In the genomic region with DNA sequence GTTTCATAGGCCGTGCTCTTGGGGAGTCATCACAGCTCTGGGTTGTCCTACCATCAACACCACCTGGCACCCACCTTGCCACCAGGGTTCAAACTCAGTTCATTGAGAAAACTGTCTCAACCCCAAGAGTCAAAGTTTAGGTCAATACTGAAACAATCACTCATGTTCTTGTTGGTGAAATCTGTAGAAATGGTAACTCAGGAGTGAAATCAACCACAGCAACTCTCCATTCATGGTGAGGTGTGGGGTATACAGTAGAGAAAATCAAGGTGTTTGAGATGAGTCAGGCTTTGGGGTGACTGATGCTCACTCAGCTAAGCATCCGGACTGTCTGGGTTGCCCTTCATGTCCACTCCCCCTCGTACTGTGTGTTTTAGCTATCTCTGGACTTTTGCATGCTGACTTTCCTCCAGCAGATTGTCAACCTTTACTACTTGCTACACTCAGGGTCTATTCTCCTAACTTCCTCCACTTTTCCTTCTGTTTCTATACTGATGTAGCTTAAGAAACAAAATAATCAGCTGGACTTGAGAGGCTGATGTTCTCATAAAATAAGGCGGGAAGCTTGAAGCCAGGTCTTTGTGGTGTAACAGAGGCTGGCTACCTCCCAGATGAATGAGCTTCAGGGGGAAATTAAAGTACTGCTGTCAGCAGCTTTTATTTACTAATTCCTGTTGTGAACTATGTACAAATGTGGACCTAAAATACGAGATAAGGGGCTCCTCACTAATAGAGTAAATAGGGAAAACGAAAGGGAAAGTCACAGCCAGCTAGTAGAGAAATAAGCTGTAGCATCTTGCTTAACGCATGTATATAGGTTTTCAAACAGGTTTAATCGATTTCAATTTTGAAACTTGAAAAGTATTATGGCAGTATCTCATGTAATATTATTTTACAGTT, we compare ENCODE assay signal across 8 cellular contexts.
DNase-seq lines count a peak whose midpoint lies in the region; ATAC-seq, FAIRE-seq and TF ChIP-seq lines count a peak whose summit lies in the region.

No MANE protein-coding gene starts in this region.

- no peaks in the 10 kb centered on the region for H4K20me1 ChIP-seq in PC-3 (ENCODE audit: low read length)
- no peaks in the 10 kb centered on the region for H4K20me1 ChIP-seq in keratinocyte (ENCODE audit: control insufficient read depth, extremely low read depth, insufficient read depth, low read length)

- peak; percentile 78 for ATAC-seq in GM21528 (IDR thresholded peaks at IDR 0.05; ENCODE audit: low FRiP score, unreplicated experiment)
- ATAC-seq in PC-3 = no peak
- no peak for ATAC-seq in HG03457 (IDR thresholded peaks at IDR 0.05; ENCODE audit: unreplicated experiment)

- TF ChIP-seq CTCF in PC-3 (conservative IDR thresholded peaks at IDR 0.05; ENCODE audit: low read depth, low read length) (no peak), keratinocyte (optimal IDR thresholded peaks at IDR 0.05 in 1 of 3, IDR thresholded peaks at IDR 0.05 in 1 of 3, conservative IDR thresholded peaks at IDR 0.05 in 1 of 3; ENCODE audit: extremely low read depth in 1 of 3, insufficient read depth in 2 of 3, low read length in 3 of 3) (no peak)

- H3K4me3 ChIP-seq in PC-3 (ENCODE audit: low read length) (no peak overlapping the region), keratinocyte (ENCODE audit: control insufficient read depth in 2 of 3, extremely low read depth in 1 of 3, insufficient read depth in 2 of 3, low read depth in 1 of 3, low read length in 3 of 3) (no peak overlapping the region)

- CTCF ChIA-PET in PC-3 (lab: Charles Lee) = interaction anchor here (0.5 to 0.6 kb wide), 2 partner anchors 40 to 804 kb away, joined by 4 to 6 read pairs; no protein-coding TSS in a partner anchor

- H3K9ac ChIP-seq in PC-3 (ENCODE audit: low read length) (no peak overlapping the region), keratinocyte (ENCODE audit: control insufficient read depth, extremely low read depth, insufficient read depth, low read length) (no peak overlapping the region)

- H3K4me2 ChIP-seq in PC-3 (ENCODE audit: low read length) (no peak overlapping the region), keratinocyte (ENCODE audit: control insufficient read depth, extremely low read depth, insufficient read depth, low read depth, low read length) (peak overlapping the region; percentile 28)

- no TSS peak for BruUV-seq in PC-3 (replicated peaks; lab: Mats Ljungman, UMichigan)

- H3K9me3 ChIP-seq in PC-3 (ENCODE audit: low read length) (no peaks in the 10 kb centered on the region), keratinocyte (ENCODE audit: control insufficient read depth, low read depth, low read length) (no peaks in the 10 kb centered on the region)

- H3K36me3 ChIP-seq in PC-3 (ENCODE audit: low read depth, low read length) (no peaks in the 10 kb centered on the region; the same call in 1 of the 2 replicates), keratinocyte (ENCODE audit: control insufficient read depth in 2 of 2, extremely low read depth in 1 of 2, insufficient read depth in 2 of 2, low read length in 2 of 2) (peaks cover 4 to 5% of the 10 kb centered on the region in 2 experiments)

- no peak for DNase-seq in GM12892 (ENCODE audit: insufficient read length)
- DNase-seq in PC-3 = no peak
- no peak for DNase-seq in keratinocyte (ENCODE audit: low read depth, low spot score)
- no peak for DNase-seq in cortex of kidney (lab: John Stamatoyannopoulos, UW)
- no peak for DNase-seq in UCSD-AML1 (lab: John Stamatoyannopoulos, UW; ENCODE audit: unreplicated experiment)
- no peak for DNase-seq in NOMO-1 (lab: John Stamatoyannopoulos, UW; ENCODE audit: unreplicated experiment in 2 of 2)

- H3F3A ChIP-seq in PC-3 (ENCODE audit: low read length, unreplicated experiment) = no peaks in the 10 kb centered on the region

- H3K9me1 ChIP-seq in keratinocyte (ENCODE audit: control insufficient read depth, extremely low read depth, insufficient read depth, low read length) = no peaks in the 10 kb centered on the region

- dilution Hi-C loops in keratinocyte (cut with MboI; ENCODE audit: extremely low pct_ligation_motif_present, low sequenced_read_pairs) = no loop called here

- 0 out of 2 replicates have a peak overlapping the region, but pooled peaks have one; percentile 11 for H3K27ac ChIP-seq in PC-3 (ENCODE audit: low read length)
- peak overlapping the region; percentile 57 for H3K27ac ChIP-seq in keratinocyte (ENCODE audit: control insufficient read depth, insufficient read depth, low read length)

- POLR2A ChIA-PET in PC-3 (lab: Charles Lee; ENCODE audit: unreplicated experiment) = interaction anchor here (0.6 kb wide), 1 partner anchor 842 kb away, joined by 13 read pairs; no protein-coding TSS in a partner anchor

- no peaks in the 10 kb centered on the region for H3K9me2 ChIP-seq in PC-3 (replicated peaks; ENCODE audit: low read length)

- intact Hi-C loops in PC-3 (cut with micrococcal nuclease) = loop anchor here (10.0 kb wide), 2 partner anchors 108 to 1458 kb away; no protein-coding TSS in a partner anchor

- H3K79me2 ChIP-seq in PC-3 (ENCODE audit: low read length) (no peaks in the 10 kb centered on the region), keratinocyte (ENCODE audit: control insufficient read depth, insufficient read depth, low read length) (no peaks in the 10 kb centered on the region)

- FAIRE-seq in GM12892 (lab: Jason Lieb, UNC) (peak; percentile 68), keratinocyte (lab: Jason Lieb, UNC) (peak; percentile 53)

- no peak overlapping the region for H2AFZ ChIP-seq in PC-3 (ENCODE audit: low read length)
- no peak overlapping the region for H2AFZ ChIP-seq in keratinocyte (ENCODE audit: control insufficient read depth, low read length)

- no peak for TF ChIP-seq POLR2A in GM12892 (IDR thresholded peaks at IDR 0.05; ENCODE audit: low read depth, low read length)

- no peaks in the 10 kb centered on the region for H3K27me3 ChIP-seq in PC-3 (ENCODE audit: low read length)
- H3K27me3 ChIP-seq in keratinocyte (ENCODE audit: control insufficient read depth, extremely low read depth, insufficient read depth, low read length) = no peaks in the 10 kb centered on the region

- peaks cover 14% of the 10 kb centered on the region for H3K4me1 ChIP-seq in PC-3 (ENCODE audit: insufficient read depth, low read length)
- peaks cover 13% of the 10 kb centered on the region for H3K4me1 ChIP-seq in keratinocyte (ENCODE audit: control insufficient read depth, extremely low read depth, insufficient read depth, low read length)
